In genomic region chr1:77659879-77660593, GRCh38 we compare ENCODE assay signal across 30 cellular contexts. TPM values are rescaled to one million over a fixed set of nuclear protein-coding genes. Genes with fewer than 3 reads are reported as not detected.
DNase-seq lines count a peak whose midpoint lies in the region; ATAC-seq and TF ChIP-seq lines count a peak whose summit lies in the region.
"Had no signal": no experiment of that assay in that cellular context is flagged by ENCODE, and none has a peak within 500 bp of the region (broad histone marks: within the 10 kb centered on the region; RNA-seq: fewer than 3 reads in every experiment).

No MANE protein-coding gene starts in this region.

- no peak for TF ChIP-seq CTCF in thyroid gland (IDR thresholded peaks at IDR 0.05)

- no peaks in the 10 kb centered on the region for H3K4me1 ChIP-seq in CD4-positive, CD25-positive, alpha-beta regulatory T cell (ENCODE audit: control insufficient read depth, insufficient read depth, low read length, poor library complexity, severe bottlenecking)
- peaks cover 7 to 15% of the 10 kb centered on the region in 2 donors for H3K4me1 ChIP-seq in thyroid gland
- H3K4me1 ChIP-seq: Caco-2, uterus had no signal

- no peaks in the 10 kb centered on the region for H3K9me3 ChIP-seq in CD4-positive, CD25-positive, alpha-beta regulatory T cell (ENCODE audit: control insufficient read depth in 2 of 2, low read length in 2 of 2)
- H3K9me3 ChIP-seq in thyroid gland: no peaks in the 10 kb centered on the region
- H3K9me3 ChIP-seq: Caco-2, left ventricle myocardium inferior, pancreas, right atrium auricular region, spleen, suprapubic skin, uterus had no signal

- no peaks in the 10 kb centered on the region for H3K27me3 Mint-ChIP-seq in CD4-positive, CD25-positive, alpha-beta regulatory T cell
- H3K27me3 Mint-ChIP-seq in natural killer cell treated with Interleukin-12 subunit alpha and Interleukin-12 subunit beta and Interleukin-15 and Interleukin-18, amount 100 ng/mL, for 72 hours: no peaks in the 10 kb centered on the region
- H3K27me3 Mint-ChIP-seq: activated naive CD8-positive, alpha-beta T cell treated with anti-CD3 and anti-CD28 coated beads, Interleukin-2, amount 10 ng/mL, durations not matched to agents 7 days and 5 days; stimulated activated naive B cell treated with anti-CD40 and anti-IgM and Interleukin-4, amounts not matched to agents 10 μg/mL and 1 μg/mL and 100 μg/mL, for 72 hours had no signal

- TF ChIP-seq POLR2A in thyroid gland (IDR thresholded peaks at IDR 0.05): no peak

- H3K4me3 Mint-ChIP-seq in CD4-positive, CD25-positive, alpha-beta regulatory T cell: no peak overlapping the region
- H3K4me3 Mint-ChIP-seq in natural killer cell treated with Interleukin-12 subunit alpha and Interleukin-12 subunit beta and Interleukin-15 and Interleukin-18, amount 100 ng/mL, for 72 hours: no peak overlapping the region
- H3K4me3 Mint-ChIP-seq: activated naive CD8-positive, alpha-beta T cell treated with anti-CD3 and anti-CD28 coated beads, Interleukin-2, amount 10 ng/mL, durations not matched to agents 7 days and 5 days; nephron; stimulated activated naive B cell treated with anti-CD40 and anti-IgM and Interleukin-4, amounts not matched to agents 10 μg/mL and 1 μg/mL and 100 μg/mL, for 72 hours; T-helper 1 cell treated with Interleukin-12 subunit alpha and Interleukin-12 subunit beta and Interleukin-4 antibody, amounts not matched to agents 30 μg/mL and 1 μg/mL, for 36 hours had no signal

- H3K4me1 Mint-ChIP-seq in CD4-positive, CD25-positive, alpha-beta regulatory T cell: peaks cover 34 to 65% (median 49%) of the 10 kb centered on the region in 4 donors
- peaks cover 24 to 30% of the 10 kb centered on the region in 2 donors for H3K4me1 Mint-ChIP-seq in natural killer cell treated with Interleukin-12 subunit alpha and Interleukin-12 subunit beta and Interleukin-15 and Interleukin-18, amount 100 ng/mL, for 72 hours (ENCODE audit: low read depth in 2 of 2)

- H3K27ac ChIP-seq in CD4-positive, CD25-positive, alpha-beta regulatory T cell (ENCODE audit: insufficient read depth, low read length, poor library complexity, severe bottlenecking): no peak overlapping the region
- no peak overlapping the region for H3K27ac ChIP-seq in thyroid gland
- H3K27ac ChIP-seq: dorsolateral prefrontal cortex, left ventricle myocardium inferior, pancreas, right atrium auricular region, SJSA1, spleen, suprapubic skin, uterus had no signal

- intact Hi-C loops in thyroid gland (cut with DNase I): no loop called here

- H3K36me3 ChIP-seq in CD4-positive, CD25-positive, alpha-beta regulatory T cell (ENCODE audit: control insufficient read depth, insufficient read depth, low read length): no peaks in the 10 kb centered on the region
- H3K36me3 ChIP-seq in thyroid gland: no peaks in the 10 kb centered on the region
- H3K36me3 ChIP-seq: left ventricle myocardium inferior, pancreas, right atrium auricular region, suprapubic skin, uterus had no signal

- ATAC-seq in CD4-positive, CD25-positive, alpha-beta regulatory T cell (ENCODE audit: low read depth in 2 of 2): no peak
- ATAC-seq in GM18873 (IDR thresholded peaks at IDR 0.05; ENCODE audit: low FRiP score, unreplicated experiment): peak; percentile 69
- ATAC-seq in HG02885 (IDR thresholded peaks at IDR 0.05; ENCODE audit: poor library complexity, unreplicated experiment): peak; percentile 26
- ATAC-seq in HG03571 (IDR thresholded peaks at IDR 0.05; ENCODE audit: unreplicated experiment): peak; percentile 80
- ATAC-seq in natural killer cell treated with Interleukin-12 subunit alpha and Interleukin-12 subunit beta and Interleukin-15 and Interleukin-18, amount 100 ng/mL, for 72 hours: no peak
- ATAC-seq: pancreas; stimulated activated naive B cell treated with anti-CD40 and anti-IgM and Interleukin-4, amounts not matched to agents 10 μg/mL and 1 μg/mL and 100 μg/mL, for 72 hours had no signal

- H3K27me3 ChIP-seq in CD4-positive, CD25-positive, alpha-beta regulatory T cell (ENCODE audit: control insufficient read depth, insufficient read depth, low read length): no peaks in the 10 kb centered on the region
- no peaks in the 10 kb centered on the region for H3K27me3 ChIP-seq in thyroid gland
- H3K27me3 ChIP-seq: dorsolateral prefrontal cortex, pancreas, right atrium auricular region, SJSA1, spleen, suprapubic skin, uterus had no signal

- H3K27ac Mint-ChIP-seq in CD4-positive, CD25-positive, alpha-beta regulatory T cell: peak overlapping the region in 2 of 3 donors; percentile 0 to 19
- H3K27ac Mint-ChIP-seq in natural killer cell treated with Interleukin-12 subunit alpha and Interleukin-12 subunit beta and Interleukin-15 and Interleukin-18, amount 100 ng/mL, for 72 hours: no peak overlapping the region
- H3K27ac Mint-ChIP-seq: activated naive CD8-positive, alpha-beta T cell treated with anti-CD3 and anti-CD28 coated beads, Interleukin-2, amount 10 ng/mL, durations not matched to agents 7 days and 5 days; nephron; T-helper 1 cell treated with Interleukin-12 subunit alpha and Interleukin-12 subunit beta and Interleukin-4 antibody, amounts not matched to agents 30 μg/mL and 1 μg/mL, for 36 hours had no signal

- no peak overlapping the region for H3K4me3 ChIP-seq in CD4-positive, CD25-positive, alpha-beta regulatory T cell (ENCODE audit: low read depth, low read length)
- no peak overlapping the region for H3K4me3 ChIP-seq in thyroid gland (replicated peaks in 1 of 3)
- H3K4me3 ChIP-seq: dorsolateral prefrontal cortex, left ventricle myocardium inferior, pancreas, right atrium auricular region, SJSA1, spleen, suprapubic skin, uterus had no signal

- DNase-seq in CD4-positive, CD25-positive, alpha-beta regulatory T cell: no peak
- DNase-seq in central memory CD4-positive, alpha-beta T cell: no peak
- no peak for DNase-seq in thyroid gland
- no peak for DNase-seq in natural killer cell treated with Interleukin-12 subunit alpha and Interleukin-12 subunit beta and Interleukin-15 and Interleukin-18, amount 100 ng/mL, for 72 hours (ENCODE audit: low spot score)
- DNase-seq in T1000 (lab: John Stamatoyannopoulos, UW): no peak
- DNase-seq: activated CD4-positive, alpha-beta T cell treated with anti-CD3 and anti-CD28 coated beads for 4 hours; activated naive CD8-positive, alpha-beta T cell treated with anti-CD3 and anti-CD28 coated beads, Interleukin-2, amount 10 ng/mL, durations not matched to agents 7 days and 5 days; Caco-2; cerebellar nuclear complex; DMS79 treated with DMSO at 0.1 percent for 48 hours; dorsolateral prefrontal cortex; GOT3; left ventricle myocardium inferior; midbrain; NCI-H1694; NCI-H2171; NCI-H524; pancreas; spleen; stimulated activated CD4-positive, alpha-beta T cell treated with anti-CD3 and anti-CD28 coated beads, Interleukin-2, amount 100 ng/mL, for 48 hours; stimulated activated naive B cell treated with anti-CD40 and anti-IgM and Interleukin-4, amounts not matched to agents 10 μg/mL and 1 μg/mL and 100 μg/mL, for 72 hours; uterus had no signal

- peaks cover 7% of the 10 kb centered on the region for H3K36me3 Mint-ChIP-seq in CD4-positive, CD25-positive, alpha-beta regulatory T cell
- H3K36me3 Mint-ChIP-seq in natural killer cell treated with Interleukin-12 subunit alpha and Interleukin-12 subunit beta and Interleukin-15 and Interleukin-18, amount 100 ng/mL, for 72 hours: no peaks in the 10 kb centered on the region

- WGBS in thyroid gland, 2 donors: 83 to 96% methylated on average over 4 of the region's 4 CpGs

- H3K9me3 Mint-ChIP-seq in CD4-positive, CD25-positive, alpha-beta regulatory T cell: no peaks in the 10 kb centered on the region
- H3K9me3 Mint-ChIP-seq in natural killer cell treated with Interleukin-12 subunit alpha and Interleukin-12 subunit beta and Interleukin-15 and Interleukin-18, amount 100 ng/mL, for 72 hours: no peaks in the 10 kb centered on the region
- H3K9me3 Mint-ChIP-seq: nephron; stimulated activated naive B cell treated with anti-CD40 and anti-IgM and Interleukin-4, amounts not matched to agents 10 μg/mL and 1 μg/mL and 100 μg/mL, for 72 hours; T-helper 1 cell treated with Interleukin-12 subunit alpha and Interleukin-12 subunit beta and Interleukin-4 antibody, amounts not matched to agents 30 μg/mL and 1 μg/mL, for 36 hours had no signal

RNA-seq across cellular contexts. Expression of gene ZZZ3, which starts 22.4 kb away (rescaled TPM):
- total RNA-seq in CD4-positive, CD25-positive, alpha-beta regulatory T cell: 52.8 TPM
- 10 to 100 TPM; 24.2 to 39.4 (median 26.3) TPM for polyA plus RNA-seq in CD4-positive, CD25-positive, alpha-beta regulatory T cell
- 100 to 1,000 TPM; 114 to 178 (median 118) TPM for total RNA-seq in thyroid gland
- 10 to 100 TPM; 40.9 to 61.1 TPM for total RNA-seq in natural killer cell treated with Interleukin-12 subunit alpha and Interleukin-12 subunit beta and Interleukin-15 and Interleukin-18, amount 100 ng/mL, for 72 hours

Comparison
In these comparisons a context has a peak if more than half of its experiments do, and no peak if none do; other contexts are left out.
1. ATAC-seq: peak in GM18873 (single experiment), HG02885 (single experiment) and HG03571 (single experiment); none in CD4-positive, CD25-positive, alpha-beta regulatory T cell (0 of 2) and natural killer cell treated with Interleukin-12 subunit alpha and Interleukin-12 subunit beta and Interleukin-15 and Interleukin-18, amount 100 ng/mL, for 72 hours (0 of 2).
2. H3K27ac Mint-ChIP-seq: peak in CD4-positive, CD25-positive, alpha-beta regulatory T cell (2 of 3); none in natural killer cell treated with Interleukin-12 subunit alpha and Interleukin-12 subunit beta and Interleukin-15 and Interleukin-18, amount 100 ng/mL, for 72 hours (0 of 2).